Comparison of ENCODE assay signal across 32 cellular contexts in the genomic region with DNA sequence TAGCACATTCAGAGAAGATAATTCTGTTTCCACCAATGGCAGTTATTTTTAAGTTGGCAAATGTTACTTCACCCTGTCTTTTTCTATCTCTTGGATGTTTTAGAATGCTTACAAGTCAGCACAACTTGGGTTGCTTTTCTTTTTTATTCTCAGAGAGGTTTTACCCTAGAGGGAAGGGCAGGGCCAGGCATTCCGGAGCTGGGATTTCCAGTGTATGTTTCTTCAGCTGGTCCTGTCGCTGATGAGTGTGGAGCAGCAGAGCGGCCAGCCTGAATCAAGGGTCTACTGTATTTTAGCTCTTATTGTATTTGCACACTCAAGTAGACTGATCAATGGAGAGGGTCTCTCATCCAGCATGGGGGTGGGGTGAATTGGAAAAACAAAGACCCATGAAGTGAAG.
"Had no signal": no experiment of that assay in that cellular context is flagged by ENCODE, and none has a peak within 500 bp of the region (broad histone marks: within the 10 kb centered on the region; RNA-seq: fewer than 3 reads in every experiment).

No MANE protein-coding gene starts in this region.

- H3K9me3 ChIP-seq: adrenal gland, breast epithelium, colonic mucosa, esophagus squamous epithelium had no signal

- H3K4me1 ChIP-seq: adrenal gland, breast epithelium, colonic mucosa had no signal

- DNase-seq: activated CD4-positive, alpha-beta memory T cell treated with anti-CD3 and anti-CD28 coated beads for 36 hours; activated CD4-positive, alpha-beta T cell treated with anti-CD3 and anti-CD28 coated beads for 36 hours; activated CD4-positive, alpha-beta T cell treated with anti-CD3 and anti-CD28 coated beads, Interleukin-2, amount 10 ng/mL, durations not matched to agents 24 days and 14 days; activated CD4-positive, CD25-positive, alpha-beta regulatory T cell; activated CD4-positive, CD25-positive, alpha-beta regulatory T cell treated with anti-CD3 and anti-CD28 coated beads, Interleukin-2, amount 50 U/mL, for 72 hours; activated CD8-positive, alpha-beta memory T cell treated with anti-CD3 and anti-CD28 coated beads, Interleukin-2, amount 10 ng/mL, durations not matched to agents 7 days and 5 days; activated CD8-positive, alpha-beta memory T cell treated with anti-CD3 and anti-CD28 coated beads, Interleukin-2, amount 50 U/mL, for 4 hours; activated CD8-positive, alpha-beta T cell treated with anti-CD3 and anti-CD28 coated beads, Interleukin-2, amount 10 ng/mL, durations not matched to agents 7 days and 5 days; activated effector memory CD4-positive, alpha-beta T cell treated with anti-CD3 and anti-CD28 coated beads, Interleukin-2, amount 50 U/mL, for 16 hours; activated naive CD4-positive, alpha-beta T cell treated with anti-CD3 and anti-CD28 coated beads for 36 hours; activated naive CD8-positive, alpha-beta T cell treated with anti-CD3 and anti-CD28 coated beads for 36 hours; activated naive CD8-positive, alpha-beta T cell treated with anti-CD3 and anti-CD28 coated beads, Interleukin-2, amount 50 U/mL, for 24 hours; activated T-cell treated with anti-CD3 and anti-CD28 coated beads, Interleukin-2, amount 50 U/mL, for 1 hour; activated T-cell treated with anti-CD3 and anti-CD28 coated beads, Interleukin-2, amount 50 U/mL, for 48 hours; adrenal gland; amygdala; aorta; central memory CD4-positive, alpha-beta T cell; cerebellar nuclear complex; colonic mucosa; effector CD8-positive, alpha-beta T cell; esophagus squamous epithelium; foreskin fibroblast; glutamatergic neuron; T-helper 2 cell had no signal

- H3K27ac Mint-ChIP-seq: activated CD4-positive, alpha-beta memory T cell treated with anti-CD3 and anti-CD28 coated beads for 36 hours; activated CD4-positive, alpha-beta T cell treated with anti-CD3 and anti-CD28 coated beads for 36 hours; activated CD4-positive, alpha-beta T cell treated with anti-CD3 and anti-CD28 coated beads, Interleukin-2, amount 10 ng/mL, durations not matched to agents 24 days and 14 days; activated CD8-positive, alpha-beta memory T cell treated with anti-CD3 and anti-CD28 coated beads, Interleukin-2, amount 10 ng/mL, durations not matched to agents 7 days and 5 days; activated CD8-positive, alpha-beta T cell treated with anti-CD3 and anti-CD28 coated beads, Interleukin-2, amount 10 ng/mL, durations not matched to agents 7 days and 5 days; activated naive CD4-positive, alpha-beta T cell treated with anti-CD3 and anti-CD28 coated beads for 36 hours; activated naive CD4-positive, alpha-beta T cell treated with anti-CD3 and anti-CD28 coated beads, Interleukin-2, amount 50 U/mL, for 24 hours; activated naive CD8-positive, alpha-beta T cell treated with anti-CD3 and anti-CD28 coated beads for 36 hours; activated naive CD8-positive, alpha-beta T cell treated with anti-CD3 and anti-CD28 coated beads, Interleukin-2, amount 50 U/mL, for 24 hours; activated T-helper 1 cell treated with anti-CD3 and anti-CD28 coated beads, Interleukin-12 subunit alpha, Interleukin-12 subunit beta, Interleukin-2, Interleukin-4 antibody, amounts not matched to agents 30 ng/mL and 10 ng/mL and 1 ng/mL, durations not matched to agents 14 hours and 24 hours and 36 hours; activated T-helper 2 cell treated with anti-CD3 and anti-CD28 coated beads, Interferon-gamma antibody, Interleukin-2, Interleukin-4, amounts not matched to agents 10 μg/mL and 5 μg/mL and 100 μg/mL, durations not matched to agents 14 hours and 24 hours and 36 hours; brain had no signal

- H3K27ac ChIP-seq: adrenal gland, breast epithelium, cardiac muscle cell, colonic mucosa, epithelial cell of prostate, esophagus squamous epithelium had no signal

- H3K9me3 Mint-ChIP-seq: activated CD4-positive, alpha-beta memory T cell treated with anti-CD3 and anti-CD28 coated beads for 36 hours; activated naive CD4-positive, alpha-beta T cell treated with anti-CD3 and anti-CD28 coated beads for 36 hours; activated naive CD4-positive, alpha-beta T cell treated with anti-CD3 and anti-CD28 coated beads, Interleukin-2, amount 50 U/mL, for 24 hours; activated naive CD8-positive, alpha-beta T cell treated with anti-CD3 and anti-CD28 coated beads for 36 hours; activated naive CD8-positive, alpha-beta T cell treated with anti-CD3 and anti-CD28 coated beads, Interleukin-2, amount 50 U/mL, for 24 hours; activated T-helper 1 cell treated with anti-CD3 and anti-CD28 coated beads, Interleukin-12 subunit alpha, Interleukin-12 subunit beta, Interleukin-2, Interleukin-4 antibody, amounts not matched to agents 30 ng/mL and 10 ng/mL and 1 ng/mL, durations not matched to agents 14 hours and 24 hours and 36 hours; activated T-helper 2 cell treated with anti-CD3 and anti-CD28 coated beads, Interferon-gamma antibody, Interleukin-2, Interleukin-4, amounts not matched to agents 10 μg/mL and 5 μg/mL and 100 μg/mL, durations not matched to agents 14 hours and 24 hours and 36 hours; brain had no signal

- H3K4me1 Mint-ChIP-seq: activated CD4-positive, alpha-beta T cell treated with anti-CD3 and anti-CD28 coated beads for 36 hours; activated CD4-positive, alpha-beta T cell treated with anti-CD3 and anti-CD28 coated beads, Interleukin-2, amount 10 ng/mL, durations not matched to agents 24 days and 14 days; activated CD8-positive, alpha-beta memory T cell treated with anti-CD3 and anti-CD28 coated beads, Interleukin-2, amount 10 ng/mL, durations not matched to agents 7 days and 5 days; activated naive CD4-positive, alpha-beta T cell treated with anti-CD3 and anti-CD28 coated beads, Interleukin-2, amount 50 U/mL, for 24 hours; activated naive CD8-positive, alpha-beta T cell treated with anti-CD3 and anti-CD28 coated beads, Interleukin-2, amount 50 U/mL, for 24 hours had no signal

- H3K36me3 Mint-ChIP-seq: activated CD4-positive, alpha-beta memory T cell treated with anti-CD3 and anti-CD28 coated beads for 36 hours; activated CD8-positive, alpha-beta memory T cell treated with anti-CD3 and anti-CD28 coated beads, Interleukin-2, amount 10 ng/mL, durations not matched to agents 7 days and 5 days; activated naive CD4-positive, alpha-beta T cell treated with anti-CD3 and anti-CD28 coated beads, Interleukin-2, amount 50 U/mL, for 24 hours; activated naive CD8-positive, alpha-beta T cell treated with anti-CD3 and anti-CD28 coated beads for 36 hours; brain had no signal

- H3K4me3 ChIP-seq: adrenal gland, breast epithelium, cardiac muscle cell, colonic mucosa, esophagus squamous epithelium had no signal

- ATAC-seq: activated CD4-positive, alpha-beta T cell treated with anti-CD3 and anti-CD28 coated beads for 36 hours; activated CD8-positive, alpha-beta memory T cell treated with anti-CD3 and anti-CD28 coated beads, Interleukin-2, amount 10 ng/mL, durations not matched to agents 7 days and 5 days; activated CD8-positive, alpha-beta T cell treated with anti-CD3 and anti-CD28 coated beads, Interleukin-2, amount 10 ng/mL, durations not matched to agents 7 days and 5 days; activated naive CD8-positive, alpha-beta T cell treated with anti-CD3 and anti-CD28 coated beads, Interleukin-2, amount 50 U/mL, for 24 hours had no signal

- H3K4me3 Mint-ChIP-seq: activated CD4-positive, alpha-beta memory T cell treated with anti-CD3 and anti-CD28 coated beads for 36 hours; activated CD4-positive, alpha-beta T cell treated with anti-CD3 and anti-CD28 coated beads for 36 hours; activated CD4-positive, alpha-beta T cell treated with anti-CD3 and anti-CD28 coated beads, Interleukin-2, amount 10 ng/mL, durations not matched to agents 24 days and 14 days; activated CD8-positive, alpha-beta memory T cell treated with anti-CD3 and anti-CD28 coated beads, Interleukin-2, amount 10 ng/mL, durations not matched to agents 7 days and 5 days; activated CD8-positive, alpha-beta T cell treated with anti-CD3 and anti-CD28 coated beads, Interleukin-2, amount 10 ng/mL, durations not matched to agents 7 days and 5 days; activated naive CD4-positive, alpha-beta T cell treated with anti-CD3 and anti-CD28 coated beads for 36 hours; activated naive CD4-positive, alpha-beta T cell treated with anti-CD3 and anti-CD28 coated beads, Interleukin-2, amount 50 U/mL, for 24 hours; activated naive CD8-positive, alpha-beta T cell treated with anti-CD3 and anti-CD28 coated beads for 36 hours; activated naive CD8-positive, alpha-beta T cell treated with anti-CD3 and anti-CD28 coated beads, Interleukin-2, amount 50 U/mL, for 24 hours; activated T-helper 1 cell treated with anti-CD3 and anti-CD28 coated beads, Interleukin-12 subunit alpha, Interleukin-12 subunit beta, Interleukin-2, Interleukin-4 antibody, amounts not matched to agents 30 ng/mL and 10 ng/mL and 1 ng/mL, durations not matched to agents 14 hours and 24 hours and 36 hours; brain had no signal

- H3K27me3 ChIP-seq: adrenal gland, breast epithelium, cardiac muscle cell, colonic mucosa, esophagus squamous epithelium had no signal

- H3K27me3 Mint-ChIP-seq: activated CD4-positive, alpha-beta memory T cell treated with anti-CD3 and anti-CD28 coated beads for 36 hours; activated CD4-positive, alpha-beta T cell treated with anti-CD3 and anti-CD28 coated beads for 36 hours; activated CD4-positive, alpha-beta T cell treated with anti-CD3 and anti-CD28 coated beads, Interleukin-2, amount 10 ng/mL, durations not matched to agents 24 days and 14 days; activated CD8-positive, alpha-beta memory T cell treated with anti-CD3 and anti-CD28 coated beads, Interleukin-2, amount 10 ng/mL, durations not matched to agents 7 days and 5 days; activated naive CD4-positive, alpha-beta T cell treated with anti-CD3 and anti-CD28 coated beads, Interleukin-2, amount 50 U/mL, for 24 hours; activated naive CD8-positive, alpha-beta T cell treated with anti-CD3 and anti-CD28 coated beads for 36 hours had no signal

- H3K36me3 ChIP-seq: adrenal gland, breast epithelium, cardiac muscle cell, colonic mucosa, esophagus squamous epithelium had no signal
